Comparison of ENCODE assay signal across 8 cellular contexts in genomic region chr20:542777-543368, GRCh38. TPM values are rescaled to one million over a fixed set of nuclear protein-coding genes. Genes with fewer than 3 reads are reported as not detected.
A peak's percentile ranks its signal among the peaks of the same experiment; 100 is the strongest.
DNase-seq lines count a peak whose midpoint lies in the region; ATAC-seq and TF ChIP-seq lines count a peak whose summit lies in the region.

No MANE protein-coding gene starts in this region.

- peak overlapping the region; percentile 93 to 98 (median 97) for H3K9ac ChIP-seq in BLaER1 treated with 17β-estradiol and CSF1 and Interleukin-3, amounts not matched to agents 10 nM and 100 nM

- peaks cover 42 to 52% (median 50%) of the 10 kb centered on the region in 11 experiments for H4K20me1 ChIP-seq in BLaER1 treated with 17β-estradiol and CSF1 and Interleukin-3, amounts not matched to agents 10 nM and 100 nM
- H4K20me1 ChIP-seq in osteoblast (ENCODE audit: insufficient read depth, low read length) = peaks cover 44% of the 10 kb centered on the region

- CTCF ChIA-PET in activated CD8-positive, alpha-beta T cell treated with anti-CD3 and anti-CD28 coated beads for 36 hours (lab: Charles Lee) = interaction anchor here (0.7 to 6.7 kb wide), 6 partner anchors 15 to 212 kb away, joined by 3 to 31 read pairs (median 4); partner anchors contain the start of gene RBCK1

- peaks cover 2% of the 10 kb centered on the region for H3K9me3 Mint-ChIP-seq in activated CD8-positive, alpha-beta T cell treated with anti-CD3 and anti-CD28 coated beads for 36 hours

- H3K27me3 ChIP-seq in BLaER1 treated with 17β-estradiol and CSF1 and Interleukin-3, amounts not matched to agents 10 nM and 100 nM = no peaks in the 10 kb centered on the region
- no peaks in the 10 kb centered on the region for H3K27me3 ChIP-seq in osteoblast (ENCODE audit: insufficient read depth, low read length)

- H3K36me3 Mint-ChIP-seq in activated CD8-positive, alpha-beta T cell treated with anti-CD3 and anti-CD28 coated beads for 36 hours (ENCODE audit: low read depth) = peaks cover 49% of the 10 kb centered on the region

- peak overlapping the region; percentile 81 to 97 (median 96) for H3K4me3 ChIP-seq in BLaER1 treated with 17β-estradiol and CSF1 and Interleukin-3, amounts not matched to agents 10 nM and 100 nM
- peak overlapping the region; percentile 89 for H3K4me3 ChIP-seq in Jurkat, Clone E6-1 (ENCODE audit: low read length)
- H3K4me3 ChIP-seq in fibroblast of the aortic adventitia (ENCODE audit: low read depth, low read length) (peak overlapping the region; percentile 95), osteoblast (ENCODE audit: insufficient read depth, low read length) (peak overlapping the region; percentile 93)

- intact Hi-C loops in activated CD8-positive, alpha-beta T cell treated with anti-CD3 and anti-CD28 coated beads for 36 hours (cut with micrococcal nuclease) = no loop called here

- POLR2A ChIA-PET in activated CD8-positive, alpha-beta T cell treated with anti-CD3 and anti-CD28 coated beads for 36 hours (lab: Charles Lee) = interaction anchor here (0.6 to 1.9 kb wide), 11 partner anchors 10 to 1560 kb away, joined by 3 to 6 read pairs (median 3); no protein-coding TSS in a partner anchor

- H3K79me2 ChIP-seq in osteoblast (ENCODE audit: insufficient read depth, low read length) = peaks cover 57% of the 10 kb centered on the region

- ATAC-seq in GM19397 (IDR thresholded peaks at IDR 0.05; ENCODE audit: unreplicated experiment) = peak; percentile 7
- peak; percentile 18 for ATAC-seq in activated CD8-positive, alpha-beta T cell treated with anti-CD3 and anti-CD28 coated beads for 36 hours

- DNase-seq in Jurkat, Clone E6-1 (ENCODE audit: low read depth, low spot score) = no peak
- peak; percentile 47 for DNase-seq in activated CD8-positive, alpha-beta T cell treated with anti-CD3 and anti-CD28 coated beads for 36 hours
- DNase-seq in fibroblast of the aortic adventitia (ENCODE audit: low read depth) (no peak), osteoblast (ENCODE audit: insufficient read length, low spot score, missing footprints) (no peak), NCI-H2107 (lab: John Stamatoyannopoulos, UW) (no peak), NK-92 (lab: John Stamatoyannopoulos, UW; ENCODE audit: unreplicated experiment) (no peak)

- peak overlapping the region; percentile 96 for H3K27ac Mint-ChIP-seq in activated CD8-positive, alpha-beta T cell treated with anti-CD3 and anti-CD28 coated beads for 36 hours

- peaks cover 2% of the 10 kb centered on the region for H3K27me3 Mint-ChIP-seq in activated CD8-positive, alpha-beta T cell treated with anti-CD3 and anti-CD28 coated beads for 36 hours

- peaks cover 21 to 48% (median 32%) of the 10 kb centered on the region in 10 experiments for H3K4me1 ChIP-seq in BLaER1 treated with 17β-estradiol and CSF1 and Interleukin-3, amounts not matched to agents 10 nM and 100 nM
- H3K4me1 ChIP-seq in osteoblast (ENCODE audit: insufficient read depth, low read length) = peaks cover 25% of the 10 kb centered on the region

- H3K4me2 ChIP-seq in BLaER1 treated with 17β-estradiol and CSF1 and Interleukin-3, amounts not matched to agents 10 nM and 100 nM = peak overlapping the region; percentile 83 to 92 (median 89)
- peak overlapping the region; percentile 89 for H3K4me2 ChIP-seq in osteoblast (ENCODE audit: insufficient read depth, low read length)

- peaks cover 16 to 45% (median 36%) of the 10 kb centered on the region in 11 experiments for H3K36me3 ChIP-seq in BLaER1 treated with 17β-estradiol and CSF1 and Interleukin-3, amounts not matched to agents 10 nM and 100 nM
- peaks cover 4% of the 10 kb centered on the region for H3K36me3 ChIP-seq in osteoblast (ENCODE audit: insufficient read depth, low read length)

- H3K4me1 Mint-ChIP-seq in activated CD8-positive, alpha-beta T cell treated with anti-CD3 and anti-CD28 coated beads for 36 hours (ENCODE audit: low read depth) = peaks cover 56% of the 10 kb centered on the region

- H3K4me3 Mint-ChIP-seq in activated CD8-positive, alpha-beta T cell treated with anti-CD3 and anti-CD28 coated beads for 36 hours = peak overlapping the region; percentile 88

- H3K9me3 ChIP-seq in BLaER1 treated with 17β-estradiol and CSF1 and Interleukin-3, amounts not matched to agents 10 nM and 100 nM (replicated peaks in 1 of 11) = peaks cover 15 to 35% (median 25%) of the 10 kb centered on the region in 11 experiments
- no peaks in the 10 kb centered on the region for H3K9me3 ChIP-seq in osteoblast (ENCODE audit: low read depth, low read length)

- no peak overlapping the region for H2AFZ ChIP-seq in osteoblast (ENCODE audit: low read length)

- peak overlapping the region; percentile 89 to 97 (median 92) for H3K27ac ChIP-seq in BLaER1 treated with 17β-estradiol and CSF1 and Interleukin-3, amounts not matched to agents 10 nM and 100 nM
- peak overlapping the region; percentile 100 for H3K27ac ChIP-seq in osteoblast (ENCODE audit: low read depth, low read length)

- no peak for TF ChIP-seq CTCF in activated CD8-positive, alpha-beta T cell treated with anti-CD3 and anti-CD28 coated beads for 36 hours (IDR thresholded peaks at IDR 0.05)
- TF ChIP-seq CTCF in fibroblast of the aortic adventitia (IDR thresholded peaks at IDR 0.05; ENCODE audit: insufficient read depth, low read length) = no peak
- no peak for TF ChIP-seq CTCF in osteoblast (IDR thresholded peaks at IDR 0.05; ENCODE audit: extremely low read depth, low read depth, low read length)

RNA-seq across cellular contexts. Expression of gene CSNK2A1, which starts 0.7 kb away (rescaled TPM):
- 124 TPM for polyA plus RNA-seq in Jurkat, Clone E6-1 (2012; ENCODE audit: insufficient read depth, insufficient read length)
- total RNA-seq in activated CD8-positive, alpha-beta T cell treated with anti-CD3 and anti-CD28 coated beads for 36 hours = 100 to 1,000 TPM; 169 to 174 TPM
- 84.6 and 147 TPM in 2 replicates for total RNA-seq in fibroblast of the aortic adventitia (ENCODE audit: low replicate concordance)
- total RNA-seq in osteoblast = 82.9 and 90.5 TPM in 2 replicates
